32 cellular contexts compared by ENCODE assay signal in the genomic region with DNA sequence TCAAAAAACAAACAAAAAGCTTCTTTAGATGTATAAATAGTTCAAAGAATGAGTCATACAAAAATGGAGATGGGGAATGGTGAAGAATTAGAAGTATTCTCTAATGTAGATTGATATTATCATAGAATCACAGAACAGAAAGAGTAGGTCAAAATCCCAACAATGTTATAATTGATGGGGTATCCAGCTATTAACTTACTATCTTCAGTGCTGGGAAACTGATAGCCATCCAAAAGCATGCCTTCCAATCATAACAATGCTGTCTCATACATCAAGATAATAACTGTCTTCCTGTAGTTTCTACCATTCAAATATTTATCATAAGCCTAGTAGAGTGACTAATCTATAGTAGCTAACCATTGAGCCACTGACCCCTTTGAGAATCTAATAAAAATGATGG. TPM values are rescaled to one million over a fixed set of nuclear protein-coding genes. Genes with fewer than 3 reads are reported as not detected.
DNase-seq lines count a peak whose midpoint lies in the region; ATAC-seq and TF ChIP-seq lines count a peak whose summit lies in the region.
"Had no signal": no experiment of that assay in that cellular context is flagged by ENCODE, and none has a peak within 500 bp of the region (broad histone marks: within the 10 kb centered on the region; RNA-seq: fewer than 3 reads in every experiment).

No MANE protein-coding gene starts in this region.

- no peak overlapping the region for H3K23ac ChIP-seq in trophoblast cell (ENCODE audit: low read length)

- no peak overlapping the region for H2BK5ac ChIP-seq in trophoblast cell (ENCODE audit: low read depth, low read length, poor library complexity)

- H3K36me3 ChIP-seq in SK-N-SH (replicated peaks in 1 of 2; ENCODE audit: control insufficient read depth in 1 of 2, insufficient read depth in 2 of 2, low read length in 1 of 2), result no peaks in the 10 kb centered on the region
- no peaks in the 10 kb centered on the region for H3K36me3 ChIP-seq in trophoblast cell (ENCODE audit: control insufficient read depth in 1 of 2, insufficient read depth in 2 of 2, low read length in 2 of 2)
- H3K36me3 ChIP-seq: BE2C; BLaER1; BLaER1 treated with 17β-estradiol and CSF1 and Interleukin-3, amounts not matched to agents 10 nM and 100 nM had no signal

- H3K9ac ChIP-seq in SK-N-SH, result no peak overlapping the region
- H3K9ac ChIP-seq in trophoblast cell (ENCODE audit: low read length), result no peak overlapping the region
- H3K9ac ChIP-seq: BLaER1; BLaER1 treated with 17β-estradiol and CSF1 and Interleukin-3, amounts not matched to agents 10 nM and 100 nM had no signal

- no peak overlapping the region for H3K14ac ChIP-seq in trophoblast cell (ENCODE audit: low read length)

- H3K9me2 ChIP-seq in SK-N-SH, result no peaks in the 10 kb centered on the region

- H3K27me3 ChIP-seq in SK-N-SH (ENCODE audit: insufficient read depth) (no peaks in the 10 kb centered on the region), trophoblast cell (ENCODE audit: insufficient read depth, low read length) (no peaks in the 10 kb centered on the region)
- H3K27me3 ChIP-seq: BE2C; BLaER1; BLaER1 treated with 17β-estradiol and CSF1 and Interleukin-3, amounts not matched to agents 10 nM and 100 nM had no signal

- POLR2A ChIA-PET in SK-N-SH (lab: Yijun Ruan, JAX), result no interaction called here

- H3K18ac ChIP-seq in trophoblast cell (ENCODE audit: low read length), result no peak overlapping the region

- no peaks in the 10 kb centered on the region for H3K79me1 ChIP-seq in trophoblast cell (ENCODE audit: low read length)

- ATAC-seq in SK-N-SH treated with all-trans-retinoic acid at 6 μM for 48 hours, result no peak
- ATAC-seq: A549; CD8-positive, alpha-beta T cell had no signal

- no peak overlapping the region for H2BK12ac ChIP-seq in trophoblast cell (ENCODE audit: low read length)

- H2BK120ac ChIP-seq in trophoblast cell (ENCODE audit: insufficient read depth, low read length, poor library complexity), result no peak overlapping the region

- no peak for DNase-seq in SK-N-SH
- DNase-seq in EH (ENCODE audit: low read depth), result peak; percentile 36
- peak; percentile 52 to 89 for DNase-seq in trophoblast cell
- no peak for DNase-seq in NOMO-1 treated with DMSO at 0.1 percent for 48 hours (lab: John Stamatoyannopoulos, UW; ENCODE audit: unreplicated experiment)
- no peak for DNase-seq in coronary artery (ENCODE audit: low spot score)
- DNase-seq: 8988T; ACHN; AML-193; BE2C; C1 segment of cervical spinal cord; Caco-2; Calu3; CD4-positive, alpha-beta memory T cell; CD4-positive, alpha-beta T cell; CD4-positive, CD25-positive, alpha-beta regulatory T cell; CD8-positive, alpha-beta memory T cell; CD8-positive, alpha-beta T cell; COR-L47; DMS 273 treated with DMSO at 0.1 percent for 48 hours; DMS153; DMS53; DMS79; DMS79 treated with DMSO at 0.1 percent for 48 hours; DND-41; EL had no signal

- H3K4me3 ChIP-seq in SK-N-SH (ENCODE audit: low read depth in 2 of 2, low read length in 1 of 2), result no peak overlapping the region
- H3K4me3 ChIP-seq in trophoblast cell (ENCODE audit: low read depth, low read length), result no peak overlapping the region
- H3K4me3 ChIP-seq in coronary artery, result no peak overlapping the region
- H3K4me3 ChIP-seq: A549; BLaER1; BLaER1 treated with 17β-estradiol and CSF1 and Interleukin-3, amounts not matched to agents 10 nM and 100 nM had no signal

- no peaks in the 10 kb centered on the region for H3K79me2 ChIP-seq in SK-N-SH (ENCODE audit: insufficient read depth)
- H3K79me2 ChIP-seq in trophoblast cell (ENCODE audit: control insufficient read depth, insufficient read depth, low read length, poor library complexity), result no peaks in the 10 kb centered on the region

- no peak overlapping the region for H4K91ac ChIP-seq in trophoblast cell (ENCODE audit: low read depth, low read length)

- CTCF ChIA-PET in SK-N-SH (lab: Yijun Ruan, JAX), result interaction anchor here (1.4 kb wide), 1 partner anchor 30 kb away, joined by 4 read pairs; no protein-coding TSS in a partner anchor

- H3K27ac ChIP-seq in SK-N-SH (ENCODE audit: low read depth in 2 of 2, low read length in 1 of 2) (no peak overlapping the region), trophoblast cell (ENCODE audit: low read depth, low read length) (no peak overlapping the region), coronary artery (no peak overlapping the region)
- H3K27ac ChIP-seq: 22Rv1; A549; BLaER1; BLaER1 treated with 17β-estradiol and CSF1 and Interleukin-3, amounts not matched to agents 10 nM and 100 nM; C4-2B had no signal

- no peaks in the 10 kb centered on the region for H4K20me1 ChIP-seq in SK-N-SH (ENCODE audit: insufficient read depth)
- H4K20me1 ChIP-seq: BLaER1; BLaER1 treated with 17β-estradiol and CSF1 and Interleukin-3, amounts not matched to agents 10 nM and 100 nM had no signal

- H3K4ac ChIP-seq in trophoblast cell (ENCODE audit: low read depth, low read length), result no peak overlapping the region

- H3K9me3 ChIP-seq in SK-N-SH, result no peaks in the 10 kb centered on the region
- H3K9me3 ChIP-seq in trophoblast cell (ENCODE audit: insufficient read depth, low read depth, low read length), result no peaks in the 10 kb centered on the region
- H3K9me3 ChIP-seq: A549; BE2C; BLaER1; BLaER1 treated with 17β-estradiol and CSF1 and Interleukin-3, amounts not matched to agents 10 nM and 100 nM had no signal

- H3K4me1 ChIP-seq in SK-N-SH (ENCODE audit: control insufficient read depth in 1 of 2, insufficient read depth in 2 of 2, low read depth in 1 of 2, low read length in 1 of 2), result no peaks in the 10 kb centered on the region
- no peaks in the 10 kb centered on the region for H3K4me1 ChIP-seq in trophoblast cell (ENCODE audit: control insufficient read depth in 1 of 2, insufficient read depth in 2 of 2, low read length in 2 of 2)
- H3K4me1 ChIP-seq: A549; BE2C; BLaER1; BLaER1 treated with 17β-estradiol and CSF1 and Interleukin-3, amounts not matched to agents 10 nM and 100 nM; Caco-2 had no signal

- H2AFZ ChIP-seq in SK-N-SH (ENCODE audit: low read depth) (no peak overlapping the region), trophoblast cell (ENCODE audit: insufficient read depth, low read length, poor library complexity) (no peak overlapping the region)

- TF ChIP-seq RAD21 in SK-N-SH (IDR thresholded peaks at IDR 0.05; ENCODE audit: low read length), result no peak

- TF ChIP-seq CTCF in SK-N-SH (IDR thresholded peaks at IDR 0.05), result no peak
- TF ChIP-seq CTCF in coronary artery (IDR thresholded peaks at IDR 0.05), result no peak

- no peak overlapping the region for H4K8ac ChIP-seq in trophoblast cell (ENCODE audit: low read depth, low read length)

- no peak overlapping the region for H2AK5ac ChIP-seq in trophoblast cell (ENCODE audit: low read length)

- no peak for TF ChIP-seq EP300 in SK-N-SH (IDR thresholded peaks at IDR 0.05; ENCODE audit: borderline replicate concordance in 1 of 2, low read depth in 1 of 2, low read length in 1 of 2)

- no peak overlapping the region for H4K12ac ChIP-seq in trophoblast cell (ENCODE audit: low read depth, low read length)

- no peaks in the 10 kb centered on the region for H3F3A ChIP-seq in SK-N-SH (replicated peaks; ENCODE audit: insufficient read depth)

- H3K4me2 ChIP-seq in SK-N-SH, result no peak overlapping the region
- H3K4me2 ChIP-seq in trophoblast cell (ENCODE audit: low read length), result no peak overlapping the region
- H3K4me2 ChIP-seq: A549; BLaER1; BLaER1 treated with 17β-estradiol and CSF1 and Interleukin-3, amounts not matched to agents 10 nM and 100 nM had no signal

TF ChIP-seq in SK-N-SH treated with all-trans-retinoic acid at 6 μM for 48 hours, 23 proteins besides CTCF, POLR2A, EP300 and RAD21:
- TF ChIP-seq, protein P1, sequence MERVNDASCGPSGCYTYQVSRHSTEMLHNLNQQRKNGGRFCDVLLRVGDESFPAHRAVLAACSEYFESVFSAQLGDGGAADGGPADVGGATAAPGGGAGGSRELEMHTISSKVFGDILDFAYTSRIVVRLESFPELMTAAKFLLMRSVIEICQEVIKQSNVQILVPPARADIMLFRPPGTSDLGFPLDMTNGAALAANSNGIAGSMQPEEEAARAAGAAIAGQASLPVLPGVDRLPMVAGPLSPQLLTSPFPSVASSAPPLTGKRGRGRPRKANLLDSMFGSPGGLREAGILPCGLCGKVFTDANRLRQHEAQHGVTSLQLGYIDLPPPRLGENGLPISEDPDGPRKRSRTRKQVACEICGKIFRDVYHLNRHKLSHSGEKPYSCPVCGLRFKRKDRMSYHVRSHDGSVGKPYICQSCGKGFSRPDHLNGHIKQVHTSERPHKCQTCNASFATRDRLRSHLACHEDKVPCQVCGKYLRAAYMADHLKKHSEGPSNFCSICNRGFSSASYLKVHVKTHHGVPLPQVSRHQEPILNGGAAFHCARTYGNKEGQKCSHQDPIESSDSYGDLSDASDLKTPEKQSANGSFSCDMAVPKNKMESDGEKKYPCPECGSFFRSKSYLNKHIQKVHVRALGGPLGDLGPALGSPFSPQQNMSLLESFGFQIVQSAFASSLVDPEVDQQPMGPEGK (CRISPR knock-in tag; IDR thresholded peaks at IDR 0.05; ENCODE audit: borderline replicate concordance), result no peak
- TF ChIP-seq ZNF565 (CRISPR knock-in tag; conservative IDR thresholded peaks at IDR 0.05; ENCODE audit: low read depth) (no peak), SNAI2 (CRISPR knock-in tag; IDR thresholded peaks at IDR 0.05) (no peak), ISL1 (CRISPR knock-in tag; IDR thresholded peaks at IDR 0.05) (peak; percentile 75)

TF ChIP-seq in SK-N-SH, 30 proteins besides CTCF, POLR2A, EP300 and RAD21 (continues in another document):
- TF ChIP-seq RFX5 (IDR thresholded peaks at IDR 0.05; ENCODE audit: low read length), result no peak
- TF ChIP-seq, protein P2, sequence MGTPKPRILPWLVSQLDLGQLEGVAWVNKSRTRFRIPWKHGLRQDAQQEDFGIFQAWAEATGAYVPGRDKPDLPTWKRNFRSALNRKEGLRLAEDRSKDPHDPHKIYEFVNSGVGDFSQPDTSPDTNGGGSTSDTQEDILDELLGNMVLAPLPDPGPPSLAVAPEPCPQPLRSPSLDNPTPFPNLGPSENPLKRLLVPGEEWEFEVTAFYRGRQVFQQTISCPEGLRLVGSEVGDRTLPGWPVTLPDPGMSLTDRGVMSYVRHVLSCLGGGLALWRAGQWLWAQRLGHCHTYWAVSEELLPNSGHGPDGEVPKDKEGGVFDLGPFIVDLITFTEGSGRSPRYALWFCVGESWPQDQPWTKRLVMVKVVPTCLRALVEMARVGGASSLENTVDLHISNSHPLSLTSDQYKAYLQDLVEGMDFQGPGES (IDR thresholded peaks at IDR 0.05; ENCODE audit: low read depth, low read length), result no peak
- no peak for TF ChIP-seq FOXJ3 (CRISPR knock-in tag; IDR thresholded peaks at IDR 0.05)

RNA-seq across cellular contexts. Expression of a gene that starts 26.7 kb away (rescaled TPM):
- polyA plus RNA-seq in SK-N-SH (2012; rRNA removed), result 0.15 and 0.30 TPM in 2 replicates
- 0.13 and 0.37 TPM in 2 replicates for polyA plus RNA-seq in SK-N-SH (2012; cell fraction: cytosol; rRNA removed)
- 0.30 and 0.99 TPM in 2 replicates for polyA plus RNA-seq in SK-N-SH (2012; cell fraction: nucleus; rRNA removed)
- 4.0 and 4.1 TPM in 2 replicates for polyA plus RNA-seq in trophoblast cell (2013)
- polyA plus RNA-seq: CD14-positive monocyte; CD4-positive, CD25-positive, alpha-beta regulatory T cell had no signal

Comparison
In these comparisons a context has a peak if more than half of its experiments do, and no peak if none do; other contexts are left out.
1. DNase-seq: peak in EH (single experiment) and trophoblast cell (2 of 2); none in SK-N-SH (single experiment), NOMO-1 treated with DMSO at 0.1 percent for 48 hours (single experiment) and coronary artery (single experiment).